In genomic region chr4:44545781-44546180, GRCh38 we compare ENCODE assay signal across 8 cellular contexts.
"Had no signal": no experiment of that assay in that cellular context is flagged by ENCODE, and none has a peak within 500 bp of the region (broad histone marks: within the 10 kb centered on the region; RNA-seq: fewer than 3 reads in every experiment).

No MANE protein-coding gene starts in this region.

- DNase-seq: GDM1, GF-D8 had no signal

- FAIRE-seq: G401.6, GM12878, GM12891, GM12892, GM18507, GM19239 had no signal

- ATAC-seq: GM12878 had no signal

- H3K4me3 ChIP-seq: GM12878 had no signal
